Comparison of ENCODE assay signal across 8 cellular contexts in genomic region chr1:109193653-109194590, GRCh38. TPM values are rescaled to one million over a fixed set of nuclear protein-coding genes. Genes with fewer than 3 reads are reported as not detected.
DNase-seq lines count a peak whose midpoint lies in the region; ATAC-seq and TF ChIP-seq lines count a peak whose summit lies in the region.

No MANE protein-coding gene starts in this region.

- no peak overlapping the region for H3K27ac Mint-ChIP-seq in activated CD4-positive, alpha-beta memory T cell treated with anti-CD3 and anti-CD28 coated beads, Interleukin-2, amount 10 ng/mL, durations not matched to agents 7 days and 5 days

- H3K27me3 Mint-ChIP-seq in activated CD4-positive, alpha-beta memory T cell treated with anti-CD3 and anti-CD28 coated beads, Interleukin-2, amount 10 ng/mL, durations not matched to agents 7 days and 5 days: no peaks in the 10 kb centered on the region

- no peak for DNase-seq in BJ (ENCODE audit: low read depth)
- DNase-seq in NCI-H345 (lab: John Stamatoyannopoulos, UW): peak; percentile 26
- peak; percentile 68 for DNase-seq in activated CD4-positive, alpha-beta memory T cell treated with anti-CD3 and anti-CD28 coated beads, Interleukin-2, amount 10 ng/mL, durations not matched to agents 7 days and 5 days
- DNase-seq in esophagus muscularis mucosa (ENCODE audit: extremely low spot score): no peak
- no peak for DNase-seq in sciatic nerve (ENCODE audit: low spot score)
- DNase-seq in foreskin melanocyte: no peak

- ATAC-seq in GM18909 (IDR thresholded peaks at IDR 0.05; ENCODE audit: poor library complexity, unreplicated experiment): peak; percentile 68
- peak; percentile 42 for ATAC-seq in sciatic nerve
- no peak for ATAC-seq in GM19455 (IDR thresholded peaks at IDR 0.05; ENCODE audit: unreplicated experiment)

- H3K9me3 Mint-ChIP-seq in activated CD4-positive, alpha-beta memory T cell treated with anti-CD3 and anti-CD28 coated beads, Interleukin-2, amount 10 ng/mL, durations not matched to agents 7 days and 5 days: no peaks in the 10 kb centered on the region

- TF ChIP-seq POLR2A in esophagus muscularis mucosa (IDR thresholded peaks at IDR 0.05; ENCODE audit: low read depth): no peak

- peaks cover 11% of the 10 kb centered on the region for H3K4me1 Mint-ChIP-seq in activated CD4-positive, alpha-beta memory T cell treated with anti-CD3 and anti-CD28 coated beads, Interleukin-2, amount 10 ng/mL, durations not matched to agents 7 days and 5 days

- WGBS in esophagus muscularis mucosa: 57% methylated on average over 14 of the region's 14 CpGs

- POLR2A ChIA-PET in BJ (lab: Charles Lee): no interaction called here
- POLR2A ChIA-PET in activated CD4-positive, alpha-beta memory T cell treated with anti-CD3 and anti-CD28 coated beads, Interleukin-2, amount 10 ng/mL, durations not matched to agents 7 days and 5 days (lab: Charles Lee): no interaction called here

- no peak overlapping the region for H3K4me3 Mint-ChIP-seq in activated CD4-positive, alpha-beta memory T cell treated with anti-CD3 and anti-CD28 coated beads, Interleukin-2, amount 10 ng/mL, durations not matched to agents 7 days and 5 days

- H3K27me3 ChIP-seq in BJ (ENCODE audit: control insufficient read depth, insufficient read depth, low read length) (no peaks in the 10 kb centered on the region), esophagus muscularis mucosa (no peaks in the 10 kb centered on the region)

- H3K27ac ChIP-seq in esophagus muscularis mucosa (replicated peaks in 1 of 4): no peak overlapping the region

- no peak for TF ChIP-seq EP300 in esophagus muscularis mucosa (IDR thresholded peaks at IDR 0.05)

- H3K36me3 ChIP-seq in BJ (ENCODE audit: control insufficient read depth, insufficient read depth, low read length): no peaks in the 10 kb centered on the region
- H3K36me3 ChIP-seq in esophagus muscularis mucosa: no peaks in the 10 kb centered on the region

- peaks cover 6 to 19% (median 14%) of the 10 kb centered on the region in 4 donors for H3K4me1 ChIP-seq in esophagus muscularis mucosa

- no peaks in the 10 kb centered on the region for H3K36me3 Mint-ChIP-seq in activated CD4-positive, alpha-beta memory T cell treated with anti-CD3 and anti-CD28 coated beads, Interleukin-2, amount 10 ng/mL, durations not matched to agents 7 days and 5 days (ENCODE audit: low read depth)

- CTCF ChIA-PET in BJ (lab: Yijun Ruan, JAX): interaction anchor here (0.8 to 1.5 kb wide), 13 partner anchors 9 to 683 kb away, joined by 3 to 7 read pairs (median 3); partner anchors contain the start of gene SARS1
- CTCF ChIA-PET in activated CD4-positive, alpha-beta memory T cell treated with anti-CD3 and anti-CD28 coated beads, Interleukin-2, amount 10 ng/mL, durations not matched to agents 7 days and 5 days (lab: Charles Lee): interaction anchor here (0.8 to 2.2 kb wide), 10 partner anchors 9 to 339 kb away, joined by 3 to 12 read pairs (median 4); partner anchors contain the start of gene SARS1

- H3K4me3 ChIP-seq in BJ (ENCODE audit: low read depth, low read length) (no peak overlapping the region), esophagus muscularis mucosa (no peak overlapping the region)

- TF ChIP-seq CTCF in BJ (IDR thresholded peaks at IDR 0.05; ENCODE audit: insufficient read depth, low read depth, low read length): peak; percentile 69
- TF ChIP-seq CTCF in esophagus muscularis mucosa (IDR thresholded peaks at IDR 0.05): peak; percentile 37 to 60 (median 52)

- intact Hi-C loops in esophagus muscularis mucosa (cut with DNase I) (no loop called here), sciatic nerve (cut with DNase I) (no loop called here)

- H3K9me3 ChIP-seq in esophagus muscularis mucosa: no peaks in the 10 kb centered on the region

RNA-seq across cellular contexts. Expression of gene SARS1, which starts 19.8 kb away (rescaled TPM):
- 411 and 428 TPM in 2 replicates for polyA plus RNA-seq in BJ (2011; rRNA removed)
- polyA minus RNA-seq in BJ (2011; rRNA and poly(A)+ RNA removed): 167 and 215 TPM in 2 replicates
- total RNA-seq in activated CD4-positive, alpha-beta memory T cell treated with anti-CD3 and anti-CD28 coated beads, Interleukin-2, amount 10 ng/mL, durations not matched to agents 7 days and 5 days: 100 to 1,000 TPM; 193 to 195 TPM
- total RNA-seq in esophagus muscularis mucosa (100 to 1,000 TPM; 125 to 180 (median 144) TPM), sciatic nerve (123 TPM)

RNA-seq across cellular contexts. Expression of gene CELSR2, which starts 55.4 kb away (rescaled TPM):
- 0.82 and 0.98 TPM in 2 replicates for polyA plus RNA-seq in BJ (2011; rRNA removed)
- 3.2 and 3.7 TPM in 2 replicates for polyA minus RNA-seq in BJ (2011; rRNA and poly(A)+ RNA removed)
- total RNA-seq in activated CD4-positive, alpha-beta memory T cell treated with anti-CD3 and anti-CD28 coated beads, Interleukin-2, amount 10 ng/mL, durations not matched to agents 7 days and 5 days: 1 to 10 TPM; 2.0 to 2.2 TPM
- total RNA-seq in esophagus muscularis mucosa (10 to 100 TPM in 2 of 4 donors, 1 to 10 TPM in 2; 7.8 to 20.4 (median 10.5) TPM), sciatic nerve (24.0 TPM)

Comparison
In these comparisons a context has a peak if more than half of its experiments do, and no peak if none do; other contexts are left out.
1. DNase-seq: peak in NCI-H345 (single experiment) and activated CD4-positive, alpha-beta memory T cell treated with anti-CD3 and anti-CD28 coated beads, Interleukin-2, amount 10 ng/mL, durations not matched to agents 7 days and 5 days (single experiment); none in BJ (single experiment), esophagus muscularis mucosa (single experiment), sciatic nerve (single experiment) and foreskin melanocyte (single experiment).